ENCODE assay signal across 11 cellular contexts in genomic region chr10:36366843-36367242, GRCh38.
DNase-seq lines count a peak whose midpoint lies in the region; TF ChIP-seq lines count a peak whose summit lies in the region.
"Had no signal": no experiment of that assay in that cellular context is flagged by ENCODE, and none has a peak within 500 bp of the region (broad histone marks: within the 10 kb centered on the region; RNA-seq: fewer than 3 reads in every experiment).

No MANE protein-coding gene starts in this region.

- H3K27me3 ChIP-seq in smooth muscle cell (ENCODE audit: low read depth), result peaks cover 35% of the 10 kb centered on the region

- H3K4me1 ChIP-seq in smooth muscle cell (ENCODE audit: low read depth), result no peaks in the 10 kb centered on the region

- H3K9me3 ChIP-seq in smooth muscle cell (replicated peaks; ENCODE audit: low read depth), result no peaks in the 10 kb centered on the region
- H3K9me3 ChIP-seq: SK-N-SH had no signal

- no peaks in the 10 kb centered on the region for H3K4me1 Mint-ChIP-seq in T-helper 2 cell treated with Interferon-gamma antibody and Interleukin-4, amounts not matched to agents 5 μg/mL and 100 μg/mL, for 36 hours (ENCODE audit: low read depth)

- peak overlapping the region; percentile 0 for H3K4me2 ChIP-seq in smooth muscle cell
- H3K4me2 ChIP-seq: SK-N-SH had no signal

- H3F3A ChIP-seq in smooth muscle cell (ENCODE audit: low read depth), result no peaks in the 10 kb centered on the region

- no peaks in the 10 kb centered on the region for H3K36me3 ChIP-seq in smooth muscle cell (ENCODE audit: low read depth)

- H3K4me3 ChIP-seq in smooth muscle cell, result no peak overlapping the region

- no peaks in the 10 kb centered on the region for H3K79me2 ChIP-seq in smooth muscle cell (ENCODE audit: low read depth)

- H3K27ac ChIP-seq in smooth muscle cell (ENCODE audit: low read depth), result no peak overlapping the region

- H3K27ac Mint-ChIP-seq in T-helper 2 cell treated with Interferon-gamma antibody and Interleukin-4, amounts not matched to agents 5 μg/mL and 100 μg/mL, for 36 hours, result no peak overlapping the region
- H3K27ac Mint-ChIP-seq: CD8-positive, alpha-beta T cell had no signal

- no peak overlapping the region for H3K9ac ChIP-seq in smooth muscle cell (ENCODE audit: low read depth)
- H3K9ac ChIP-seq: SK-N-SH had no signal

- H3K27me3 Mint-ChIP-seq in T-helper 2 cell treated with Interferon-gamma antibody and Interleukin-4, amounts not matched to agents 5 μg/mL and 100 μg/mL, for 36 hours (ENCODE audit: low read depth), result no peaks in the 10 kb centered on the region

- H4K20me1 ChIP-seq in smooth muscle cell (ENCODE audit: low read depth), result no peaks in the 10 kb centered on the region

- no peak overlapping the region for H2AFZ ChIP-seq in smooth muscle cell (ENCODE audit: low read depth)

- DNase-seq in HT1080 (ENCODE audit: low read depth), result peak; percentile 6
- DNase-seq in M059J (ENCODE audit: low read depth), result peak; percentile 34
- DNase-seq in amniotic epithelial cell (ENCODE audit: low read depth), result peak; percentile 82
- no peak for DNase-seq in smooth muscle cell (lab: John Stamatoyannopoulos, UW; ENCODE audit: unreplicated experiment)
- DNase-seq in DMS114 treated with DMSO at 0.1 percent for 48 hours (lab: John Stamatoyannopoulos, UW; ENCODE audit: unreplicated experiment), result no peak
- DNase-seq in NCI-H2081 treated with DMSO at 0.1 percent for 48 hours (lab: John Stamatoyannopoulos, UW), result no peak
- DNase-seq in T-helper 2 cell treated with Interferon-gamma antibody and Interleukin-4, amounts not matched to agents 5 μg/mL and 100 μg/mL, for 36 hours (ENCODE audit: low spot score), result no peak
- DNase-seq: CD8-positive, alpha-beta T cell; NCI-H187; NCI-H510A; SK-N-SH had no signal

- peaks cover 26% of the 10 kb centered on the region for H3K9me3 Mint-ChIP-seq in T-helper 2 cell treated with Interferon-gamma antibody and Interleukin-4, amounts not matched to agents 5 μg/mL and 100 μg/mL, for 36 hours

- TF ChIP-seq CTCF in smooth muscle cell (IDR thresholded peaks at IDR 0.05; ENCODE audit: borderline replicate concordance, insufficient read depth, poor library complexity, severe bottlenecking), result no peak

- no peaks in the 10 kb centered on the region for H3K36me3 Mint-ChIP-seq in T-helper 2 cell treated with Interferon-gamma antibody and Interleukin-4, amounts not matched to agents 5 μg/mL and 100 μg/mL, for 36 hours (ENCODE audit: low read depth)
- H3K36me3 Mint-ChIP-seq: CD8-positive, alpha-beta T cell had no signal

- no peak overlapping the region for H3K4me3 Mint-ChIP-seq in T-helper 2 cell treated with Interferon-gamma antibody and Interleukin-4, amounts not matched to agents 5 μg/mL and 100 μg/mL, for 36 hours
- H3K4me3 Mint-ChIP-seq: CD8-positive, alpha-beta T cell had no signal

Comparison
In these comparisons a context has a peak if more than half of its experiments do, and no peak if none do; other contexts are left out.
1. DNase-seq: peak in HT1080 (single experiment), M059J (single experiment) and amniotic epithelial cell (single experiment); none in smooth muscle cell (single experiment), DMS114 treated with DMSO at 0.1 percent for 48 hours (single experiment), NCI-H2081 treated with DMSO at 0.1 percent for 48 hours (single experiment) and T-helper 2 cell treated with Interferon-gamma antibody and Interleukin-4, amounts not matched to agents 5 μg/mL and 100 μg/mL, for 36 hours (single experiment).